Comparison of ENCODE assay signal across 8 cellular contexts in genomic region chr1:40404670-40405462, GRCh38. TPM values are rescaled to one million over a fixed set of nuclear protein-coding genes. Genes with fewer than 3 reads are reported as not detected.
DNase-seq lines count a peak whose midpoint lies in the region; ATAC-seq and TF ChIP-seq lines count a peak whose summit lies in the region.

No MANE protein-coding gene starts in this region.

- H2BK12ac ChIP-seq in neuronal stem cell (ENCODE audit: low read length), result no peak overlapping the region

- no peak overlapping the region for H3K4me3 ChIP-seq in WERI-Rb-1 (ENCODE audit: low read depth, low read length)
- peak overlapping the region in 1 of 4 donors; percentile 7 for H3K4me3 ChIP-seq in esophagus muscularis mucosa
- H3K4me3 ChIP-seq in neuronal stem cell (ENCODE audit: low read length in 2 of 2), result no peak overlapping the region

- H3K4me1 ChIP-seq in esophagus muscularis mucosa (peaks cover 0 to 13% (median 7%) of the 10 kb centered on the region in 4 donors), neuronal stem cell (ENCODE audit: control insufficient read depth in 2 of 2, insufficient read depth in 1 of 2, low read depth in 1 of 2, low read length in 2 of 2) (no peaks in the 10 kb centered on the region)

- intact Hi-C loops in esophagus muscularis mucosa (cut with DNase I), result loop anchor here (2.0 to 5.0 kb wide), 2 partner anchors 63 to 260 kb away; no protein-coding TSS in a partner anchor

- H3K27me3 ChIP-seq in WERI-Rb-1 (ENCODE audit: insufficient read depth, low read depth, severe bottlenecking), result no peaks in the 10 kb centered on the region
- no peaks in the 10 kb centered on the region for H3K27me3 ChIP-seq in esophagus muscularis mucosa
- H3K27me3 ChIP-seq in neuronal stem cell (ENCODE audit: control insufficient read depth in 3 of 3, insufficient read depth in 3 of 3, low read depth in 1 of 3, low read length in 3 of 3), result no peaks in the 10 kb centered on the region

- no peak overlapping the region for H2BK15ac ChIP-seq in neuronal stem cell (ENCODE audit: low read length)

- no peak for TF ChIP-seq POLR2A in esophagus muscularis mucosa (IDR thresholded peaks at IDR 0.05; ENCODE audit: low read depth)

- H3K4ac ChIP-seq in neuronal stem cell (ENCODE audit: low read length), result no peak overlapping the region

- peaks cover 1% of the 10 kb centered on the region for H3K79me1 ChIP-seq in neuronal stem cell (ENCODE audit: low read depth, low read length)

- DNase-seq in AG09319 (ENCODE audit: extremely low read depth, low read depth) (peak; percentile 29), GM10266 (ENCODE audit: extremely low spot score) (no peak), NCI-H2107 (lab: John Stamatoyannopoulos, UW) (peak; percentile 19), WERI-Rb-1 (peak; percentile 18), esophagus muscularis mucosa (ENCODE audit: extremely low spot score) (no peak), neuronal stem cell (ENCODE audit: low spot score) (peak; percentile 31), GM19240 (ENCODE audit: insufficient read length, low spot score) (no peak)

- no peak for ATAC-seq in HG03159 (IDR thresholded peaks at IDR 0.05; ENCODE audit: unreplicated experiment)

- TF ChIP-seq EP300 in esophagus muscularis mucosa (IDR thresholded peaks at IDR 0.05), result no peak

- no peak overlapping the region for H4K91ac ChIP-seq in neuronal stem cell (ENCODE audit: low read depth, low read length, poor library complexity)

- no peak overlapping the region for H2BK120ac ChIP-seq in neuronal stem cell (ENCODE audit: low read depth, low read length)

- H3K9me3 ChIP-seq in WERI-Rb-1 (ENCODE audit: severe bottlenecking) (no peaks in the 10 kb centered on the region), esophagus muscularis mucosa (no peaks in the 10 kb centered on the region), neuronal stem cell (replicated peaks in 1 of 2; ENCODE audit: control insufficient read depth in 2 of 2, insufficient read depth in 1 of 2, low read depth in 1 of 2, low read length in 2 of 2) (no peaks in the 10 kb centered on the region)

- no peak overlapping the region for H2AFZ ChIP-seq in neuronal stem cell (ENCODE audit: low read length)

- no peak overlapping the region for H2AK5ac ChIP-seq in neuronal stem cell (ENCODE audit: low read depth, low read length)

- H3K23ac ChIP-seq in neuronal stem cell (ENCODE audit: low read depth, low read length, poor library complexity), result no peak overlapping the region

- WGBS in esophagus muscularis mucosa, result 45% methylated on average over 11 of the region's 11 CpGs
- WGBS in neuronal stem cell (ENCODE audit: extremely low coverage in 2 of 2, insufficient read length in 2 of 2, insufficient replicate concordance in 1 of 2), 2 donors, result no CpG with 5 or more reads among the region's 11 CpGs

- H2BK5ac ChIP-seq in neuronal stem cell (ENCODE audit: low read length), result no peak overlapping the region

- no peak overlapping the region for H3K27ac ChIP-seq in WERI-Rb-1
- H3K27ac ChIP-seq in esophagus muscularis mucosa (replicated peaks in 1 of 4), result no peak overlapping the region
- no peak overlapping the region for H3K27ac ChIP-seq in neuronal stem cell (replicated peaks; ENCODE audit: low read length)

- H3K9ac ChIP-seq in neuronal stem cell (ENCODE audit: low read depth, low read length, poor library complexity), result no peak overlapping the region

- no peaks in the 10 kb centered on the region; the same call in 1 of the 2 replicates for H3K36me3 ChIP-seq in WERI-Rb-1
- H3K36me3 ChIP-seq in esophagus muscularis mucosa, result peaks cover 0 to 19% (median 10%) of the 10 kb centered on the region in 4 donors
- peaks cover 0 to 15% of the 10 kb centered on the region in 2 donors for H3K36me3 ChIP-seq in neuronal stem cell (replicated peaks in 1 of 2; ENCODE audit: control insufficient read depth in 2 of 2, insufficient read depth in 2 of 2, low read length in 2 of 2)

- no peak overlapping the region for H3K14ac ChIP-seq in neuronal stem cell (ENCODE audit: low read length)

- H3K18ac ChIP-seq in neuronal stem cell (ENCODE audit: low read length), result no peak overlapping the region

- H3K4me2 ChIP-seq in neuronal stem cell (ENCODE audit: insufficient read depth, low read length, poor library complexity, severe bottlenecking), result no peak overlapping the region

- TF ChIP-seq CTCF in AG09319 (IDR thresholded peaks at IDR 0.05; ENCODE audit: low read depth, low read length), result peak; percentile 73
- peak; percentile 77 for TF ChIP-seq CTCF in GM10266 (IDR thresholded peaks at IDR 0.05; ENCODE audit: control insufficient read depth, insufficient read depth, low read depth, missing control alignments)
- TF ChIP-seq CTCF in WERI-Rb-1 (IDR thresholded peaks at IDR 0.05; ENCODE audit: low read depth, low read length), result peak; percentile 45
- peak; percentile 83 to 89 (median 87) for TF ChIP-seq CTCF in esophagus muscularis mucosa (IDR thresholded peaks at IDR 0.05)

- no peak overlapping the region for H4K8ac ChIP-seq in neuronal stem cell (ENCODE audit: low read depth, low read length)

RNA-seq across cellular contexts. Expression of gene SMAP2, which starts 31.3 kb away (rescaled TPM):
- 10 to 100 TPM; 20.7 to 39.3 (median 29.2) TPM for total RNA-seq in esophagus muscularis mucosa
- polyA plus RNA-seq in neuronal stem cell (2013, experiment 1 of 2), result 12.8 TPM
- 12.4 TPM for polyA plus RNA-seq in neuronal stem cell (2013, experiment 2 of 2)

RNA-seq across cellular contexts. Expression of gene ZFP69B, which starts 45.4 kb away (rescaled TPM):
- total RNA-seq in esophagus muscularis mucosa, result under 1 TPM; 0.66 to 0.91 (median 0.79) TPM
- polyA plus RNA-seq in neuronal stem cell (2013, experiment 1 of 2), result 5.8 TPM
- 5.6 TPM for polyA plus RNA-seq in neuronal stem cell (2013, experiment 2 of 2)

Comparison
In these comparisons a context has a peak if more than half of its experiments do, and no peak if none do; other contexts are left out.
1. DNase-seq: peak in AG09319 (single experiment), NCI-H2107 (single experiment), WERI-Rb-1 (single experiment) and neuronal stem cell (single experiment); none in GM10266 (single experiment), esophagus muscularis mucosa (single experiment) and GM19240 (single experiment).
2. Peak in every context shown above with its lines, with median percentiles within 50 percentile points of each other: CTCF ChIP-seq.